In genomic region chr4:2962099-2962455, GRCh38 we compare ENCODE assay signal across 8 cellular contexts. TPM values are rescaled to one million over a fixed set of nuclear protein-coding genes. Genes with fewer than 3 reads are reported as not detected.
DNase-seq lines count a peak whose midpoint lies in the region; ATAC-seq and TF ChIP-seq lines count a peak whose summit lies in the region.

No MANE protein-coding gene starts in this region.

- H3K27me3 ChIP-seq in neutrophil = peaks cover 14% of the 10 kb centered on the region

- ATAC-seq in GM19455 (IDR thresholded peaks at IDR 0.05; ENCODE audit: unreplicated experiment) = no peak

- peaks cover 24 to 27% of the 10 kb centered on the region in 2 experiments for H3K4me1 ChIP-seq in neutrophil (ENCODE audit: control insufficient read depth in 1 of 2, insufficient read depth in 1 of 2, low read depth in 1 of 2, low read length in 1 of 2)

- no peak for TF ChIP-seq CTCF in neutrophil (IDR thresholded peaks at IDR 0.05)

- H3K4me3 ChIP-seq in neutrophil (ENCODE audit: low read depth in 1 of 2, low read length in 1 of 2) = peak overlapping the region; percentile 91 to 95

- no peak overlapping the region for H3K27ac ChIP-seq in neutrophil

- H3K9me3 ChIP-seq in neutrophil = no peaks in the 10 kb centered on the region

- DNase-seq in NOMO-1 treated with DMSO at 0.1 percent for 48 hours (lab: John Stamatoyannopoulos, UW; ENCODE audit: unreplicated experiment) (peak; percentile 44), NOMO-1 treated with dmso at 0.1 percent for 144 hours (lab: John Stamatoyannopoulos, UW; ENCODE audit: unreplicated experiment) (no peak), RPMI8226 (peak; percentile 36), dermis blood vessel endothelial cell (peak; percentile 19), OCI-M2 (lab: John Stamatoyannopoulos, UW; ENCODE audit: unreplicated experiment) (no peak), NCI-H2081 treated with DMSO at 0.1 percent for 48 hours (lab: John Stamatoyannopoulos, UW) (no peak)

- no peaks in the 10 kb centered on the region for H3K36me3 ChIP-seq in neutrophil

RNA-seq across cellular contexts. Expression of gene NOP14, which starts 1.1 kb away (rescaled TPM):
- total RNA-seq in dermis blood vessel endothelial cell = 18.5 and 32.4 TPM in 2 replicates

RNA-seq across cellular contexts. Expression of gene GRK4, which starts 1.3 kb away (rescaled TPM):
- 3.4 and 4.4 TPM in 2 replicates for total RNA-seq in dermis blood vessel endothelial cell

Comparison
In these comparisons a context has a peak if more than half of its experiments do, and no peak if none do; other contexts are left out.
1. DNase-seq: peak in NOMO-1 treated with DMSO at 0.1 percent for 48 hours (single experiment), RPMI8226 (single experiment) and dermis blood vessel endothelial cell (single experiment); none in NOMO-1 treated with dmso at 0.1 percent for 144 hours (single experiment), OCI-M2 (single experiment) and NCI-H2081 treated with DMSO at 0.1 percent for 48 hours (single experiment).